ENCODE assay signal across 22 cellular contexts in the genomic region with DNA sequence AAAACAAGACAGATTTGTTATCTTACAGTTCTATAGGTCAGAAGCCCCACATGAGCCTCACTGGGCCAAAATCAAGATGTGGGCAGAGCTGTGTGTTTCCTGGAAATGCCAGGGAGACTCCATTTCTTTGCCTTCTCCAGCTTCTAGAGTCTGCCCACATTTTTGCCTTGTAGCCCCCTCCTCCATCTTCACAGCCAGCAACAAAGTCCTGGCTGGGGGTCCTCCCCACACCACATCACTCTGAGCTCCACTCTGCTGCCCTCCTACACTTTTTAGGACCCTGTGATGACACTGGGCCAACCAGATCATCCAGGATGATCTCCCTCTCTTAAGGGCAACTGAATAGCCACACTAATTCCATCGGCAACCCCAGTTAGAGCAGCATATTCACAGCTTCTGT. TPM values are rescaled to one million over a fixed set of nuclear protein-coding genes. Genes with fewer than 3 reads are reported as not detected.
DNase-seq lines count a peak whose midpoint lies in the region; ATAC-seq, FAIRE-seq and TF ChIP-seq lines count a peak whose summit lies in the region.
"Had no signal": no experiment of that assay in that cellular context is flagged by ENCODE, and none has a peak within 500 bp of the region (broad histone marks: within the 10 kb centered on the region; RNA-seq: fewer than 3 reads in every experiment).

No MANE protein-coding gene starts in this region.

- no peaks in the 10 kb centered on the region for H3K36me3 ChIP-seq in HepG2 (replicated peaks in 1 of 2; ENCODE audit: control insufficient read depth in 1 of 2, insufficient read depth in 2 of 2, low read length in 2 of 2)
- no peaks in the 10 kb centered on the region for H3K36me3 ChIP-seq in right lobe of liver
- no peaks in the 10 kb centered on the region for H3K36me3 ChIP-seq in esophagus muscularis mucosa
- H3K36me3 ChIP-seq in neural progenitor cell, result no peaks in the 10 kb centered on the region
- H3K36me3 ChIP-seq in effector memory CD4-positive, alpha-beta T cell (ENCODE audit: control insufficient read depth, insufficient read depth, low read length), result no peaks in the 10 kb centered on the region
- H3K36me3 ChIP-seq: BE2C, HAP-1 had no signal

- TF ChIP-seq EP300 in HepG2 (IDR thresholded peaks at IDR 0.05; ENCODE audit: low read depth in 2 of 2, low read length in 2 of 2) (no peak), HepG2 (CRISPR knock-in tag; IDR thresholded peaks at IDR 0.05; ENCODE audit: borderline replicate concordance) (no peak), esophagus muscularis mucosa (IDR thresholded peaks at IDR 0.05) (no peak)

- H3K79me2 ChIP-seq in HepG2 (ENCODE audit: insufficient read depth, low read length), result no peaks in the 10 kb centered on the region
- no peaks in the 10 kb centered on the region for H3K79me2 ChIP-seq in neural progenitor cell (ENCODE audit: low read depth)

- ATAC-seq in HepG2 (no peak), right lobe of liver (no peak), esophagus mucosa (no peak)
- ATAC-seq: GM12878 had no signal

- DNase-seq in HepG2 (ENCODE audit: low spot score), result no peak
- DNase-seq in right lobe of liver, result no peak
- DNase-seq in esophagus muscularis mucosa (ENCODE audit: extremely low spot score), result peak; percentile 42
- no peak for DNase-seq in neural progenitor cell (ENCODE audit: low spot score)
- DNase-seq in GM13977 (ENCODE audit: low spot score), result no peak
- no peak for DNase-seq in effector memory CD4-positive, alpha-beta T cell
- DNase-seq: ACHN; BE2C; C1 segment of cervical spinal cord; CD4-positive, CD25-positive, alpha-beta regulatory T cell; CD8-positive, alpha-beta memory T cell; COR-L47; DMS 273 treated with DMSO at 0.1 percent for 48 hours; DMS53; DND-41; EL had no signal

- peaks cover 9% of the 10 kb centered on the region for H3K9me3 Mint-ChIP-seq in neural progenitor cell

- 100% methylated on average over 1 of the region's 1 CpG for WGBS in HepG2 (ENCODE audit: low lambda C conversion rate)
- no CpG with 5 or more reads among the region's 1 CpG for WGBS in right lobe of liver (ENCODE audit: insufficient coverage, low coverage, low lambda C conversion rate, missing lambda C conversion rate)
- 94% methylated on average over 1 of the region's 1 CpG for WGBS in esophagus muscularis mucosa

- H3K9me3 ChIP-seq in HepG2 (ENCODE audit: low read length) (peaks cover 4% of the 10 kb centered on the region; the same call in 1 of the 2 replicates), right lobe of liver (no peaks in the 10 kb centered on the region), esophagus muscularis mucosa (peaks cover 0 to 13% (median 3%) of the 10 kb centered on the region in 4 donors), neural progenitor cell (ENCODE audit: low read depth) (no peaks in the 10 kb centered on the region)
- peaks cover 2% of the 10 kb centered on the region for H3K9me3 ChIP-seq in effector memory CD4-positive, alpha-beta T cell (ENCODE audit: control insufficient read depth, low read length)
- H3K9me3 ChIP-seq: BE2C had no signal

- peaks cover 5% of the 10 kb centered on the region for H3K27me3 Mint-ChIP-seq in neural progenitor cell (ENCODE audit: insufficient read depth, low read depth)

- no peak overlapping the region for H3K27ac Mint-ChIP-seq in neural progenitor cell

- H3K4me3 ChIP-seq in HepG2 (replicated peaks in 1 of 3; ENCODE audit: insufficient read depth in 1 of 3, low read depth in 2 of 3, low read length in 3 of 3) (no peak overlapping the region), right lobe of liver (no peak overlapping the region), esophagus muscularis mucosa (no peak overlapping the region), neural progenitor cell (no peak overlapping the region)
- H3K4me3 ChIP-seq in effector memory CD4-positive, alpha-beta T cell (ENCODE audit: insufficient read depth, low read depth, low read length, poor library complexity, severe bottlenecking), result no peak overlapping the region
- H3K4me3 ChIP-seq: GM12878, HAP-1 had no signal

- POLR2A ChIA-PET in HepG2 (lab: Yijun Ruan, JAX), result no interaction called here

- H3K27ac ChIP-seq in HepG2 (ENCODE audit: extremely low read length, insufficient read depth, low read length) (no peak overlapping the region), right lobe of liver (no peak overlapping the region), esophagus muscularis mucosa (replicated peaks in 1 of 4) (no peak overlapping the region), neural progenitor cell (no peak overlapping the region)
- H3K27ac ChIP-seq in effector memory CD4-positive, alpha-beta T cell (ENCODE audit: insufficient read depth, low read length, poor library complexity, severe bottlenecking), result no peak overlapping the region

- no peak for TF ChIP-seq RAD21 in HepG2 (CRISPR knock-in tag; IDR thresholded peaks at IDR 0.05)

- H3K4me3 Mint-ChIP-seq in neural progenitor cell, result peak overlapping the region; percentile 46
- H3K4me3 Mint-ChIP-seq: CD4-positive, CD25-positive, alpha-beta regulatory T cell; CD8-positive, alpha-beta memory T cell had no signal

- H3K27me3 ChIP-seq in HepG2 (ENCODE audit: control insufficient read depth in 1 of 2, insufficient read depth in 2 of 2, low read length in 2 of 2) (no peaks in the 10 kb centered on the region), right lobe of liver (no peaks in the 10 kb centered on the region), esophagus muscularis mucosa (no peaks in the 10 kb centered on the region), neural progenitor cell (no peaks in the 10 kb centered on the region)
- H3K27me3 ChIP-seq in effector memory CD4-positive, alpha-beta T cell (replicated peaks; ENCODE audit: control insufficient read depth, insufficient read depth, low read length, poor library complexity, severe bottlenecking), result no peaks in the 10 kb centered on the region
- H3K27me3 ChIP-seq: BE2C had no signal

- no peak for FAIRE-seq in HepG2 (lab: Jason Lieb, UNC)
- FAIRE-seq: A204.1, GM12878, GM19239, H1 had no signal

- no peaks in the 10 kb centered on the region for H3F3A ChIP-seq in neural progenitor cell (ENCODE audit: low read depth)

- in situ Hi-C loops in HepG2 (cut with HindIII; ENCODE audit: extremely low pct_ligation_motif_present, low pct_unique_long_range_greater_than_20kb), result no loop called here
- in situ Hi-C loops in GM13977 (cut with MboI; ENCODE audit: low pct_unique_long_range_greater_than_20kb, low sequenced_read_pairs, unreplicated experiment), result no loop called here

- intact Hi-C loops in HepG2 (cut with micrococcal nuclease; ENCODE audit: unreplicated experiment), result no loop called here
- intact Hi-C loops in right lobe of liver (cut with DNase I), result loop anchor here in 1 of 2 donors (5.0 kb wide), 1 partner anchor 94 kb away; no protein-coding TSS in a partner anchor
- intact Hi-C loops in esophagus muscularis mucosa (cut with DNase I), result no loop called here

- H2AFZ ChIP-seq in HepG2 (ENCODE audit: low read length) (no peak overlapping the region), neural progenitor cell (replicated peaks) (no peak overlapping the region)

- H3K9ac ChIP-seq in HepG2 (ENCODE audit: insufficient read depth, low read depth, low read length), result no peak overlapping the region
- no peak overlapping the region for H3K9ac ChIP-seq in neural progenitor cell

- no peak for TF ChIP-seq CTCF in HepG2 (CRISPR knock-in tag; IDR thresholded peaks at IDR 0.05)
- TF ChIP-seq CTCF in right lobe of liver (IDR thresholded peaks at IDR 0.05), result no peak
- TF ChIP-seq CTCF in esophagus muscularis mucosa (IDR thresholded peaks at IDR 0.05), result no peak
- no peak for TF ChIP-seq CTCF in neural progenitor cell (IDR thresholded peaks at IDR 0.05)
- TF ChIP-seq CTCF in GM13977 (IDR thresholded peaks at IDR 0.05; ENCODE audit: extremely low read depth, insufficient read depth, missing control alignments), result no peak

- TF ChIP-seq POLR2A in HepG2 (IDR thresholded peaks at IDR 0.05; ENCODE audit: insufficient read depth in 1 of 2, low read depth in 2 of 2, low read length in 2 of 2) (no peak), right lobe of liver (IDR thresholded peaks at IDR 0.05) (no peak), esophagus muscularis mucosa (IDR thresholded peaks at IDR 0.05; ENCODE audit: low read depth) (no peak)

- H3K4me1 ChIP-seq in HepG2 (ENCODE audit: insufficient read depth, low read length), result peaks cover 52% of the 10 kb centered on the region
- no peaks in the 10 kb centered on the region for H3K4me1 ChIP-seq in right lobe of liver
- peaks cover 18 to 22% (median 19%) of the 10 kb centered on the region in 4 donors for H3K4me1 ChIP-seq in esophagus muscularis mucosa
- H3K4me1 ChIP-seq in neural progenitor cell, result no peaks in the 10 kb centered on the region
- H3K4me1 ChIP-seq in effector memory CD4-positive, alpha-beta T cell (ENCODE audit: control insufficient read depth, insufficient read depth, low read length, poor library complexity, severe bottlenecking), result no peaks in the 10 kb centered on the region
- H3K4me1 ChIP-seq: BE2C, HAP-1 had no signal

- BruUV-seq in HepG2 (replicated peaks; lab: Mats Ljungman, UMichigan), result no TSS peak

- CTCF ChIA-PET in HepG2 (lab: Yijun Ruan, JAX; ENCODE audit: low intra/inter-chr PET ratio, low total read pairs), result interaction anchor here (4.0 kb wide), 1 partner anchor 91 kb away, joined by 87 read pairs; no protein-coding TSS in a partner anchor

- no peaks in the 10 kb centered on the region for H4K20me1 ChIP-seq in HepG2 (ENCODE audit: insufficient read depth, low read length)
- H4K20me1 ChIP-seq in neural progenitor cell (ENCODE audit: low read depth), result no peaks in the 10 kb centered on the region

- H3K36me3 Mint-ChIP-seq in neural progenitor cell, result no peaks in the 10 kb centered on the region

- no peaks in the 10 kb centered on the region for H3K4me1 Mint-ChIP-seq in neural progenitor cell

- H3K4me2 ChIP-seq in HepG2 (ENCODE audit: low read depth, low read length), result no peak overlapping the region
- no peak overlapping the region for H3K4me2 ChIP-seq in neural progenitor cell

RNA-seq across cellular contexts. Expression of a gene that starts 34.3 kb away (rescaled TPM):
- total RNA-seq in HepG2 (2016; rRNA removed; fragmentation: Illumina TruSeq; extraction: Trizol) (47.5 and 48.6 TPM in 2 replicates), right lobe of liver (10 to 100 TPM in 2 of 6 experiments, 1 to 10 TPM in 4; 6.3 to 18.2 (median 8.4) TPM), esophagus muscularis mucosa (10 to 100 TPM; 19.9 to 42.1 (median 33.9) TPM), neural progenitor cell (ENCODE audit: low replicate concordance) (22.1 and 29.2 TPM in 2 replicates), esophagus mucosa (12.3 TPM)
- 36.1 and 38.8 TPM in 2 replicates for total RNA-seq in HepG2 (2016; cell fraction: cytosol; rRNA removed; fragmentation: Illumina TruSeq; extraction: Trizol; ENCODE audit: low read depth)
- 42.9 and 49.7 TPM in 2 replicates for total RNA-seq in HepG2 (2016; cell fraction: insoluble cytoplasmic fraction; rRNA removed; fragmentation: Illumina TruSeq; extraction: Trizol)
- total RNA-seq in HepG2 (2016; cell fraction: membrane; rRNA removed; fragmentation: Illumina TruSeq; extraction: Trizol), result 46.0 and 48.9 TPM in 2 replicates
- total RNA-seq in HepG2 (2016; cell fraction: nucleus; rRNA removed; fragmentation: Illumina TruSeq; extraction: Trizol), result 36.1 and 43.2 TPM in 2 replicates
- 45.6 and 49.2 TPM in 2 replicates for polyA plus RNA-seq in HepG2 (2011; rRNA removed)
- 33.5 and 52.6 TPM in 2 replicates for polyA plus RNA-seq in HepG2 (2011; cell fraction: cytosol; rRNA removed)
- 151 and 167 TPM in 2 replicates for polyA plus RNA-seq in HepG2 (2011; cell fraction: nucleus; rRNA removed)
- 36.1 and 37.5 TPM in 2 replicates for polyA plus RNA-seq in HepG2 (2012)
- polyA plus RNA-seq in HepG2 (2016; cell fraction: cytosol; fragmentation: Illumina TruSeq; extraction: Trizol; ENCODE audit: low read depth), result 39.0 and 42.6 TPM in 2 replicates
- 48.6 and 51.7 TPM in 2 replicates for polyA plus RNA-seq in HepG2 (2016; cell fraction: insoluble cytoplasmic fraction; fragmentation: Illumina TruSeq; extraction: Trizol; ENCODE audit: low read depth)
- 45.0 and 48.7 TPM in 2 replicates for polyA plus RNA-seq in HepG2 (2016; cell fraction: membrane; fragmentation: Illumina TruSeq; extraction: Trizol; ENCODE audit: low read depth)
- polyA plus RNA-seq in HepG2 (2016; cell fraction: nucleus; fragmentation: Illumina TruSeq; extraction: Trizol; ENCODE audit: insufficient read depth, low read depth), result 83.8 and 85.3 TPM in 2 replicates
- 19.6 and 68.1 TPM in 2 replicates for polyA minus RNA-seq in HepG2 (2011; rRNA and poly(A)+ RNA removed; ENCODE audit: low replicate concordance)
- 23.7 TPM in 2 replicates for polyA minus RNA-seq in HepG2 (2011; cell fraction: cytosol; rRNA and poly(A)+ RNA removed)
- 45.2 and 49.1 TPM in 2 replicates for polyA minus RNA-seq in HepG2 (2011; cell fraction: nucleus; rRNA and poly(A)+ RNA removed)
